Comparison of ENCODE assay signal across 1 cellular context in the genomic region with DNA sequence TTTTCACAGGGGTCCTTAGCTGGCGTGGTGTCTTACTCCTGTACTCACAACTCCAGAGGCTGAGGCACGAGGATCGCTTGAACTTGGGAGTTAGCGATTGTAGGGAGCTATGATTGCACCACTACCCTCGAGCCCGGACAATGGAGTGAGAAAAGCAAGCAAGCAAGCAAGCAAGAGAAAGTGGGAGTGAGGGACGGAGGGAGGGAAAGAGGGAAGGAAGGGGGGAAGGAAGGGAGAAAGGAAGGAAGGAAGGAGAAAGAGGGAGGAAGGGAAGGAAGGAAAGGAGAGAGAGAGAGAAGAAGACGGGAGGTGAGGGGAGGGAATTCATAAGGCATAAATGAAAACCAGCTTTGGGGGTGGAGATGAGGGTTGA.
TF ChIP-seq lines count a peak whose summit lies in the region.

No MANE protein-coding gene starts in this region.

TF ChIP-seq in GM23338, 12 proteins besides CTCF, POLR2A, EP300 and RAD21 (continued from another document):
- TF ChIP-seq, protein P1, sequence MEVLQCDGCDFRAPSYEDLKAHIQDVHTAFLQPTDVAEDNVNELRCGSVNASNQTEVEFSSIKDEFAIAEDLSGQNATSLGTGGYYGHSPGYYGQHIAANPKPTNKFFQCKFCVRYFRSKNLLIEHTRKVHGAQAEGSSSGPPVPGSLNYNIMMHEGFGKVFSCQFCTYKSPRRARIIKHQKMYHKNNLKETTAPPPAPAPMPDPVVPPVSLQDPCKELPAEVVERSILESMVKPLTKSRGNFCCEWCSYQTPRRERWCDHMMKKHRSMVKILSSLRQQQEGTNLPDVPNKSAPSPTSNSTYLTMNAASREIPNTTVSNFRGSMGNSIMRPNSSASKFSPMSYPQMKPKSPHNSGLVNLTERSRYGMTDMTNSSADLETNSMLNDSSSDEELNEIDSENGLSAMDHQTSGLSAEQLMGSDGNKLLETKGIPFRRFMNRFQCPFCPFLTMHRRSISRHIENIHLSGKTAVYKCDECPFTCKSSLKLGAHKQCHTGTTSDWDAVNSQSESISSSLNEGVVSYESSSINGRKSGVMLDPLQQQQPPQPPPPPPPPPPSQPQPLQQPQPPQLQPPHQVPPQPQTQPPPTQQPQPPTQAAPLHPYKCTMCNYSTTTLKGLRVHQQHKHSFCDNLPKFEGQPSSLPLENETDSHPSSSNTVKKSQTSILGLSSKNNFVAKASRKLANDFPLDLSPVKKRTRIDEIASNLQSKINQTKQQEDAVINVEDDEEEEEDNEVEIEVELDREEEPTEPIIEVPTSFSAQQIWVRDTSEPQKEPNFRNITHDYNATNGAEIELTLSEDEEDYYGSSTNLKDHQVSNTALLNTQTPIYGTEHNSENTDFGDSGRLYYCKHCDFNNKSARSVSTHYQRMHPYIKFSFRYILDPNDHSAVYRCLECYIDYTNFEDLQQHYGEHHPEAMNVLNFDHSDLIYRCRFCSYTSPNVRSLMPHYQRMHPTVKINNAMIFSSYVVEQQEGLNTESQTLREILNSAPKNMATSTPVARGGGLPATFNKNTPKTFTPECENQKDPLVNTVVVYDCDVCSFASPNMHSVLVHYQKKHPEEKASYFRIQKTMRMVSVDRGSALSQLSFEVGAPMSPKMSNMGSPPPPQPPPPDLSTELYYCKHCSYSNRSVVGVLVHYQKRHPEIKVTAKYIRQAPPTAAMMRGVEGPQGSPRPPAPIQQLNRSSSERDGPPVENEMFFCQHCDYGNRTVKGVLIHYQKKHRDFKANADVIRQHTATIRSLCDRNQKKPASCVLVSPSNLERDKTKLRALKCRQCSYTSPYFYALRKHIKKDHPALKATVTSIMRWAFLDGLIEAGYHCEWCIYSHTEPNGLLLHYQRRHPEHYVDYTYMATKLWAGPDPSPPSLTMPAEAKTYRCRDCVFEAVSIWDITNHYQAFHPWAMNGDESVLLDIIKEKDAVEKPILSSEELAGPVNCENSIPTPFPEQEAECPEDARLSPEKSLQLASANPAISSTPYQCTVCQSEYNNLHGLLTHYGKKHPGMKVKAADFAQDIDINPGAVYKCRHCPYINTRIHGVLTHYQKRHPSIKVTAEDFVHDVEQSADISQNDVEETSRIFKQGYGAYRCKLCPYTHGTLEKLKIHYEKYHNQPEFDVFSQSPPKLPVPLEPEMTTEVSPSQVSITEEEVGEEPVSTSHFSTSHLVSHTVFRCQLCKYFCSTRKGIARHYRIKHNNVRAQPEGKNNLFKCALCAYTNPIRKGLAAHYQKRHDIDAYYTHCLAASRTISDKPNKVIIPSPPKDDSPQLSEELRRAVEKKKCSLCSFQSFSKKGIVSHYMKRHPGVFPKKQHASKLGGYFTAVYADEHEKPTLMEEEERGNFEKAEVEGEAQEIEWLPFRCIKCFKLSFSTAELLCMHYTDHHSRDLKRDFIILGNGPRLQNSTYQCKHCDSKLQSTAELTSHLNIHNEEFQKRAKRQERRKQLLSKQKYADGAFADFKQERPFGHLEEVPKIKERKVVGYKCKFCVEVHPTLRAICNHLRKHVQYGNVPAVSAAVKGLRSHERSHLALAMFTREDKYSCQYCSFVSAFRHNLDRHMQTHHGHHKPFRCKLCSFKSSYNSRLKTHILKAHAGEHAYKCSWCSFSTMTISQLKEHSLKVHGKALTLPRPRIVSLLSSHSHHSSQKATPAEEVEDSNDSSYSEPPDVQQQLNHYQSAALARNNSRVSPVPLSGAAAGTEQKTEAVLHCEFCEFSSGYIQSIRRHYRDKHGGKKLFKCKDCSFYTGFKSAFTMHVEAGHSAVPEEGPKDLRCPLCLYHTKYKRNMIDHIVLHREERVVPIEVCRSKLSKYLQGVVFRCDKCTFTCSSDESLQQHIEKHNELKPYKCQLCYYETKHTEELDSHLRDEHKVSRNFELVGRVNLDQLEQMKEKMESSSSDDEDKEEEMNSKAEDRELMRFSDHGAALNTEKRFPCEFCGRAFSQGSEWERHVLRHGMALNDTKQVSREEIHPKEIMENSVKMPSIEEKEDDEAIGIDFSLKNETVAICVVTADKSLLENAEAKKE (CRISPR knock-in tag; IDR thresholded peaks at IDR 0.05) = no peak
- TF ChIP-seq, protein P2, sequence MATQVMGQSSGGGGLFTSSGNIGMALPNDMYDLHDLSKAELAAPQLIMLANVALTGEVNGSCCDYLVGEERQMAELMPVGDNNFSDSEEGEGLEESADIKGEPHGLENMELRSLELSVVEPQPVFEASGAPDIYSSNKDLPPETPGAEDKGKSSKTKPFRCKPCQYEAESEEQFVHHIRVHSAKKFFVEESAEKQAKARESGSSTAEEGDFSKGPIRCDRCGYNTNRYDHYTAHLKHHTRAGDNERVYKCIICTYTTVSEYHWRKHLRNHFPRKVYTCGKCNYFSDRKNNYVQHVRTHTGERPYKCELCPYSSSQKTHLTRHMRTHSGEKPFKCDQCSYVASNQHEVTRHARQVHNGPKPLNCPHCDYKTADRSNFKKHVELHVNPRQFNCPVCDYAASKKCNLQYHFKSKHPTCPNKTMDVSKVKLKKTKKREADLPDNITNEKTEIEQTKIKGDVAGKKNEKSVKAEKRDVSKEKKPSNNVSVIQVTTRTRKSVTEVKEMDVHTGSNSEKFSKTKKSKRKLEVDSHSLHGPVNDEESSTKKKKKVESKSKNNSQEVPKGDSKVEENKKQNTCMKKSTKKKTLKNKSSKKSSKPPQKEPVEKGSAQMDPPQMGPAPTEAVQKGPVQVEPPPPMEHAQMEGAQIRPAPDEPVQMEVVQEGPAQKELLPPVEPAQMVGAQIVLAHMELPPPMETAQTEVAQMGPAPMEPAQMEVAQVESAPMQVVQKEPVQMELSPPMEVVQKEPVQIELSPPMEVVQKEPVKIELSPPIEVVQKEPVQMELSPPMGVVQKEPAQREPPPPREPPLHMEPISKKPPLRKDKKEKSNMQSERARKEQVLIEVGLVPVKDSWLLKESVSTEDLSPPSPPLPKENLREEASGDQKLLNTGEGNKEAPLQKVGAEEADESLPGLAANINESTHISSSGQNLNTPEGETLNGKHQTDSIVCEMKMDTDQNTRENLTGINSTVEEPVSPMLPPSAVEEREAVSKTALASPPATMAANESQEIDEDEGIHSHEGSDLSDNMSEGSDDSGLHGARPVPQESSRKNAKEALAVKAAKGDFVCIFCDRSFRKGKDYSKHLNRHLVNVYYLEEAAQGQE (IDR thresholded peaks at IDR 0.05; ENCODE audit: unreplicated experiment) = no peak
- TF ChIP-seq EZH2phosphoT487 (IDR thresholded peaks at IDR 0.05; ENCODE audit: unreplicated experiment) (no peak), POLR2AphosphoS5 (IDR thresholded peaks at IDR 0.05; ENCODE audit: low read depth) (no peak), CREB1 (CRISPR knock-in tag; IDR thresholded peaks at IDR 0.05; ENCODE audit: low read depth) (no peak)
